ENCODE assay signal across 10 cellular contexts in the genomic region with DNA sequence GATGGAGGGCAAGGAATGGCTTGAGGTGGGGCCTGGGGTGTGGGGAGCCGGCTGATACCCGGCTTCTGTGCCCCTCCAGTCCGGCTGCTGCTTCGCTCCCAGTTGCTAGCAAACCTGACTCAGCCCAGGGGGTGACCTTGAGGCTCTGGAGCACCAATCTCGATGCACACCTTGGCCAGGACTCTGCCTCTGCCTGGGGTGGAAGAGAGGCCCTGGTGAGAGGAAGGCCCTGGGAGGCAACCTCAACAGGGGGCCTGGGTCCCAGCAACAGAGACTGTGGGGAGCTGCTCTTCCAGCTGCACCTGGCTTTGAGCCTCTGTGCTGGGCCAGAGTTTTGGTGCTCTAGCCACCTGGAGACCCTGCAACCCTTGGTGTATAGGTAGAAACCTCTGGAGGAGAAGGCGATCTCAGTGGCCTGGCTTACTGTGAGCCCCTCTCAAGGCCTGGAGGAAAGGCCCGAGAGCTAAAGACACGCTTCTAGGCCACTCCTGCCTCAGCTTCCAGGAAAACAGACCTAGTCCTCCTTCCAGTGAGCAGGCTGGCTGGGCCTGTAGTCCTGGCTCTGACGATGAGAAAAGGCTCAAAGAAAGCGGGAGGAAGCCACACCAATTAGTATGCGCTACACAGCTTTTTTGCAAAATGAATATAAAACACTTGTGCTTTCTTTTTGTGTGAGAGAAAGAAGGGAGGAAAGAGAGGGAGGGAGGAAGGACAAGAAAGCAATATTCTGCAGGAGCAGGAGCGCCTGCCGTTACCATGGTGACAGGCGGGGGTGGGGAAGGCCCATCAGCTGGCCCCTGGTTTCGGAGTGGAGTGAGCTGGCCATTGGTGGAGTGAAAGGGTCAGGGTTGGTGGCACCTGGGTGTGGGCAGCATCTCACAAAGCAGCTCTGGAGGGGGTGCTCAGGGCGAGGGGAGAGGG. TPM values are rescaled to one million over a fixed set of nuclear protein-coding genes. Genes with fewer than 3 reads are reported as not detected.
A peak's percentile ranks its signal among the peaks of the same experiment; 100 is the strongest.
DNase-seq lines count a peak whose midpoint lies in the region; ATAC-seq lines count a peak whose summit lies in the region.
"Had no signal": no experiment of that assay in that cellular context is flagged by ENCODE, and none has a peak within 500 bp of the region (broad histone marks: within the 10 kb centered on the region; RNA-seq: fewer than 3 reads in every experiment).

No MANE protein-coding gene starts in this region.

- H3K4me1 Mint-ChIP-seq in activated CD4-positive, alpha-beta memory T cell treated with anti-CD3 and anti-CD28 coated beads, Interleukin-2, amount 10 ng/mL, durations not matched to agents 7 days and 5 days, result peaks cover 51% of the 10 kb centered on the region
- H3K4me1 Mint-ChIP-seq in activated CD4-positive, alpha-beta memory T cell treated with anti-CD3 and anti-CD28 coated beads for 36 hours (ENCODE audit: low read depth), result peaks cover 41% of the 10 kb centered on the region

- H3K4me3 ChIP-seq in mesodermal cell (ENCODE audit: extremely low read depth, insufficient read depth, low read length, poor library complexity, severe bottlenecking), result no peak overlapping the region
- H3K4me3 ChIP-seq in thymus (ENCODE audit: low read length), result no peak overlapping the region

- no peak for DNase-seq in activated CD4-positive, alpha-beta memory T cell treated with anti-CD3 and anti-CD28 coated beads, Interleukin-2, amount 10 ng/mL, durations not matched to agents 7 days and 5 days
- DNase-seq in activated CD4-positive, alpha-beta memory T cell treated with anti-CD3 and anti-CD28 coated beads for 36 hours, result no peak
- no peak for DNase-seq in NCI-H510A treated with DMSO at 0.1 percent for 48 hours (lab: John Stamatoyannopoulos, UW)
- DNase-seq in NK-92 treated with Interleukin-12 subunit alpha and Interleukin-12 subunit beta, amount 100 ng/mL, for 24 hours (lab: John Stamatoyannopoulos, UW), result no peak

- no peaks in the 10 kb centered on the region for H3K36me3 Mint-ChIP-seq in activated CD4-positive, alpha-beta memory T cell treated with anti-CD3 and anti-CD28 coated beads, Interleukin-2, amount 10 ng/mL, durations not matched to agents 7 days and 5 days (ENCODE audit: low read depth)
- H3K36me3 Mint-ChIP-seq in activated CD4-positive, alpha-beta memory T cell treated with anti-CD3 and anti-CD28 coated beads for 36 hours, result peaks cover 2% of the 10 kb centered on the region

- ATAC-seq in GM19452 (IDR thresholded peaks at IDR 0.05; ENCODE audit: unreplicated experiment), result no peak

- no peaks in the 10 kb centered on the region for H3K9me3 Mint-ChIP-seq in activated CD4-positive, alpha-beta memory T cell treated with anti-CD3 and anti-CD28 coated beads, Interleukin-2, amount 10 ng/mL, durations not matched to agents 7 days and 5 days
- H3K9me3 Mint-ChIP-seq in activated CD4-positive, alpha-beta memory T cell treated with anti-CD3 and anti-CD28 coated beads for 36 hours, result no peaks in the 10 kb centered on the region
- H3K9me3 Mint-ChIP-seq: activated T-helper 2 cell treated with anti-CD3 and anti-CD28 coated beads, Interferon-gamma antibody, Interleukin-2, Interleukin-4, amounts not matched to agents 10 μg/mL and 5 μg/mL and 100 μg/mL, durations not matched to agents 14 hours and 24 hours and 36 hours; IgD-negative memory B cell had no signal

- intact Hi-C loops in activated CD4-positive, alpha-beta memory T cell treated with anti-CD3 and anti-CD28 coated beads for 36 hours (cut with micrococcal nuclease), result no loop called here

- CTCF ChIA-PET in activated CD4-positive, alpha-beta memory T cell treated with anti-CD3 and anti-CD28 coated beads, Interleukin-2, amount 10 ng/mL, durations not matched to agents 7 days and 5 days (lab: Charles Lee), result interaction anchor here (1.8 to 5.0 kb wide), 2 partner anchors 11 to 21 kb away, joined by 6 to 27 read pairs; no protein-coding TSS in a partner anchor
- CTCF ChIA-PET in activated CD4-positive, alpha-beta memory T cell treated with anti-CD3 and anti-CD28 coated beads for 36 hours (lab: Charles Lee), result interaction anchor here (1.1 to 3.4 kb wide), 3 partner anchors 13 to 21 kb away, joined by 4 to 15 read pairs (median 6); no protein-coding TSS in a partner anchor

- peaks cover 6% of the 10 kb centered on the region for H3K36me3 ChIP-seq in mesodermal cell (ENCODE audit: control insufficient read depth, insufficient read depth, low read length)
- peaks cover 8% of the 10 kb centered on the region for H3K36me3 ChIP-seq in thymus (ENCODE audit: control insufficient read depth, insufficient read depth)

- peaks cover 39% of the 10 kb centered on the region for H3K4me1 ChIP-seq in mesodermal cell (ENCODE audit: control insufficient read depth, insufficient read depth, low read length, poor library complexity, severe bottlenecking)
- H3K4me1 ChIP-seq in thymus (ENCODE audit: control insufficient read depth, insufficient read depth, low read length), result peaks cover 38% of the 10 kb centered on the region

- no peaks in the 10 kb centered on the region for H3K9me3 ChIP-seq in mesodermal cell (ENCODE audit: control insufficient read depth, low read length)
- no peaks in the 10 kb centered on the region for H3K9me3 ChIP-seq in thymus (ENCODE audit: control insufficient read depth)

- H3K27ac ChIP-seq in cingulate gyrus (ENCODE audit: low read depth, low read length) (peak overlapping the region; percentile 74), mesodermal cell (ENCODE audit: low read depth, low read length, severe bottlenecking) (peak overlapping the region; percentile 64), thymus (ENCODE audit: low read depth) (peak overlapping the region; percentile 71)

- no peaks in the 10 kb centered on the region for H3K27me3 ChIP-seq in thymus (ENCODE audit: control insufficient read depth, insufficient read depth)

- no peak overlapping the region for H3K4me3 Mint-ChIP-seq in activated CD4-positive, alpha-beta memory T cell treated with anti-CD3 and anti-CD28 coated beads, Interleukin-2, amount 10 ng/mL, durations not matched to agents 7 days and 5 days
- H3K4me3 Mint-ChIP-seq in activated CD4-positive, alpha-beta memory T cell treated with anti-CD3 and anti-CD28 coated beads for 36 hours, result no peak overlapping the region
- H3K4me3 Mint-ChIP-seq: IgD-negative memory B cell had no signal

- POLR2A ChIA-PET in activated CD4-positive, alpha-beta memory T cell treated with anti-CD3 and anti-CD28 coated beads, Interleukin-2, amount 10 ng/mL, durations not matched to agents 7 days and 5 days (lab: Charles Lee), result interaction anchor here (1.3 to 2.0 kb wide), 2 partner anchors 12 to 403 kb away, joined by 3 to 6 read pairs; no protein-coding TSS in a partner anchor
- POLR2A ChIA-PET in activated CD4-positive, alpha-beta memory T cell treated with anti-CD3 and anti-CD28 coated beads for 36 hours (lab: Charles Lee), result interaction anchor here (1.6 kb wide), 1 partner anchor 11 kb away, joined by 3 read pairs; no protein-coding TSS in a partner anchor

- peak overlapping the region; percentile 9 for H3K27ac Mint-ChIP-seq in activated CD4-positive, alpha-beta memory T cell treated with anti-CD3 and anti-CD28 coated beads, Interleukin-2, amount 10 ng/mL, durations not matched to agents 7 days and 5 days
- H3K27ac Mint-ChIP-seq in activated CD4-positive, alpha-beta memory T cell treated with anti-CD3 and anti-CD28 coated beads for 36 hours, result no peak overlapping the region

- H3K27me3 Mint-ChIP-seq in activated CD4-positive, alpha-beta memory T cell treated with anti-CD3 and anti-CD28 coated beads, Interleukin-2, amount 10 ng/mL, durations not matched to agents 7 days and 5 days, result no peaks in the 10 kb centered on the region
- H3K27me3 Mint-ChIP-seq in activated CD4-positive, alpha-beta memory T cell treated with anti-CD3 and anti-CD28 coated beads for 36 hours, result no peaks in the 10 kb centered on the region
- H3K27me3 Mint-ChIP-seq: IgD-negative memory B cell had no signal

- WGBS in mesodermal cell (ENCODE audit: insufficient coverage in 2 of 2), 2 experiments, result 79 to 89% methylated on average over 13 to 14 of the region's 16 CpGs
- WGBS in thymus, result 88% methylated on average over 16 of the region's 16 CpGs

RNA-seq across cellular contexts. Expression of a gene that starts 51.0 kb away (rescaled TPM):
- total RNA-seq in activated CD4-positive, alpha-beta memory T cell treated with anti-CD3 and anti-CD28 coated beads, Interleukin-2, amount 10 ng/mL, durations not matched to agents 7 days and 5 days, result 10 to 100 TPM; 26.7 to 28.0 TPM
- total RNA-seq in activated CD4-positive, alpha-beta memory T cell treated with anti-CD3 and anti-CD28 coated beads for 36 hours, result 10 to 100 TPM; 22.2 to 25.0 TPM
- polyA plus RNA-seq in mesodermal cell (2013, experiment 1 of 2), result 36.4 TPM
- 33.8 TPM for polyA plus RNA-seq in mesodermal cell (2013, experiment 2 of 2)
- 33.1 TPM for polyA plus RNA-seq in thymus
